ENCODE assay signal across 10 cellular contexts in genomic region chr17:1043601-1044251, GRCh38. TPM values are rescaled to one million over a fixed set of nuclear protein-coding genes. Genes with fewer than 3 reads are reported as not detected.
DNase-seq lines count a peak whose midpoint lies in the region; ATAC-seq and TF ChIP-seq lines count a peak whose summit lies in the region.
"Had no signal": no experiment of that assay in that cellular context is flagged by ENCODE, and none has a peak within 500 bp of the region (broad histone marks: within the 10 kb centered on the region; RNA-seq: fewer than 3 reads in every experiment).

No MANE protein-coding gene starts in this region.

- no peak overlapping the region for H2AFZ ChIP-seq in osteoblast (ENCODE audit: low read length)

- TF ChIP-seq CTCF in BE2C (IDR thresholded peaks at IDR 0.05; ENCODE audit: low read depth, low read length) (no peak), cardiac muscle cell (IDR thresholded peaks at IDR 0.05; ENCODE audit: low read depth, low read length) (no peak), osteoblast (IDR thresholded peaks at IDR 0.05; ENCODE audit: extremely low read depth, low read depth, low read length) (no peak)

- H3K36me3 ChIP-seq in BE2C, result no peaks in the 10 kb centered on the region
- H3K36me3 ChIP-seq in cardiac muscle cell, result no peaks in the 10 kb centered on the region
- H3K36me3 ChIP-seq in osteoblast (ENCODE audit: insufficient read depth, low read length), result peaks cover 13% of the 10 kb centered on the region

- H3K4me2 ChIP-seq in osteoblast (ENCODE audit: insufficient read depth, low read length), result no peak overlapping the region

- no peak overlapping the region for H3K4me3 ChIP-seq in BE2C (ENCODE audit: low read depth, low read length)
- no peak overlapping the region for H3K4me3 ChIP-seq in cardiac muscle cell
- H3K4me3 ChIP-seq in osteoblast (ENCODE audit: insufficient read depth, low read length), result no peak overlapping the region

- no peaks in the 10 kb centered on the region for H3K4me1 ChIP-seq in BE2C
- peaks cover 17% of the 10 kb centered on the region for H3K4me1 ChIP-seq in cardiac muscle cell (ENCODE audit: low read depth)
- H3K4me1 ChIP-seq in osteoblast (ENCODE audit: insufficient read depth, low read length), result no peaks in the 10 kb centered on the region

- H3K79me2 ChIP-seq in osteoblast (ENCODE audit: insufficient read depth, low read length), result peaks cover 16% of the 10 kb centered on the region

- no peaks in the 10 kb centered on the region for H3K27me3 ChIP-seq in BE2C
- H3K27me3 ChIP-seq in cardiac muscle cell, result no peaks in the 10 kb centered on the region
- no peaks in the 10 kb centered on the region for H3K27me3 ChIP-seq in osteoblast (ENCODE audit: insufficient read depth, low read length)

- no peak for ATAC-seq in HG02970 (IDR thresholded peaks at IDR 0.05; ENCODE audit: low FRiP score, unreplicated experiment)
- no peak for ATAC-seq in HG03378 (IDR thresholded peaks at IDR 0.05; ENCODE audit: unreplicated experiment)
- ATAC-seq in GM21825 (IDR thresholded peaks at IDR 0.05; ENCODE audit: unreplicated experiment), result no peak
- no peak for ATAC-seq in HG03520 (IDR thresholded peaks at IDR 0.05; ENCODE audit: unreplicated experiment)

- H3K27ac ChIP-seq in cardiac muscle cell (peak overlapping the region; percentile 84), osteoblast (ENCODE audit: low read depth, low read length) (no peak overlapping the region)

- DNase-seq in BE2C (peak; percentile 55), astrocyte of the hippocampus (ENCODE audit: low read depth, low spot score) (peak; percentile 44), cardiac muscle cell (ENCODE audit: low read depth in 1 of 2, low spot score in 1 of 2) (peak; percentile 68 to 81), osteoblast (ENCODE audit: insufficient read length, low spot score, missing footprints) (peak; percentile 85)
- DNase-seq: cerebellar nuclear complex, NCI-H1048 had no signal

- peaks cover 20% of the 10 kb centered on the region for H4K20me1 ChIP-seq in osteoblast (ENCODE audit: insufficient read depth, low read length)

- H3K9me3 ChIP-seq in BE2C, result no peaks in the 10 kb centered on the region
- no peaks in the 10 kb centered on the region for H3K9me3 ChIP-seq in cardiac muscle cell (ENCODE audit: low read depth)
- H3K9me3 ChIP-seq in osteoblast (ENCODE audit: low read depth, low read length), result no peaks in the 10 kb centered on the region

RNA-seq across cellular contexts. Expression of gene TIMM22, which starts 46.8 kb away (rescaled TPM):
- 16.4 TPM for polyA plus RNA-seq in BE2C (2012; ENCODE audit: insufficient read depth, insufficient read length, low read depth)
- total RNA-seq in cardiac muscle cell (26.8 and 28.4 TPM in 2 replicates), osteoblast (10.5 and 10.6 TPM in 2 replicates)
- 33.1 and 34.7 TPM in 2 replicates for polyA plus RNA-seq in cardiac muscle cell
